18 cellular contexts compared by ENCODE assay signal in genomic region chr4:53005808-53006207, GRCh38.
"Had no signal": no experiment of that assay in that cellular context is flagged by ENCODE, and none has a peak within 500 bp of the region (broad histone marks: within the 10 kb centered on the region; RNA-seq: fewer than 3 reads in every experiment).

No MANE protein-coding gene starts in this region.

- DNase-seq: activated CD4-positive, alpha-beta T cell treated with anti-CD3 and anti-CD28 coated beads, Interleukin-2, amount 10 ng/mL, durations not matched to agents 7 days and 5 days; activated CD8-positive, alpha-beta T cell treated with anti-CD3 and anti-CD28 coated beads, Interleukin-2, amount 10 ng/mL, durations not matched to agents 7 days and 5 days; activated naive CD4-positive, alpha-beta T cell treated with Interleukin-2 at 50 U/mL for 16 hours; activated T-cell treated with anti-CD3 and anti-CD28 coated beads, Interleukin-2, amount 50 U/mL, for 24 hours; brain microvascular endothelial cell; colonic mucosa; erythroblast; lower lobe of right lung; midbrain; occipital lobe; stimulated activated CD4-positive, alpha-beta T cell treated with anti-CD3 and anti-CD28 coated beads, Interleukin-15, amount 100 ng/mL, for 24 hours; stimulated activated CD4-positive, alpha-beta T cell treated with anti-CD3 and anti-CD28 coated beads, Interleukin-2, amount 100 ng/mL, for 48 hours; stomach; T1000; trophoblast cell had no signal

- H3K36me3 ChIP-seq: brain microvascular endothelial cell, colonic mucosa, lower lobe of right lung, stomach had no signal

- FAIRE-seq: frontal cortex had no signal

- H3K27me3 ChIP-seq: brain microvascular endothelial cell, colonic mucosa, stomach had no signal

- H3K9me3 ChIP-seq: colonic mucosa, lower lobe of right lung, stomach had no signal

- ATAC-seq: activated CD4-positive, CD25-positive, alpha-beta regulatory T cell treated with anti-CD3 and anti-CD28 coated beads, Interleukin-2, amount 50 U/mL, for 24 hours; activated CD8-positive, alpha-beta T cell treated with anti-CD3 and anti-CD28 coated beads, Interleukin-2, amount 10 ng/mL, durations not matched to agents 7 days and 5 days had no signal

- H3K27ac ChIP-seq: brain microvascular endothelial cell, colonic mucosa, lower lobe of right lung, skin epidermis, stomach had no signal

- H3K4me3 ChIP-seq: colonic mucosa, lower lobe of right lung, skin epidermis, stomach had no signal

- H3K4me1 ChIP-seq: colonic mucosa, lower lobe of right lung had no signal
